13 cellular contexts compared by ENCODE assay signal in the genomic region with DNA sequence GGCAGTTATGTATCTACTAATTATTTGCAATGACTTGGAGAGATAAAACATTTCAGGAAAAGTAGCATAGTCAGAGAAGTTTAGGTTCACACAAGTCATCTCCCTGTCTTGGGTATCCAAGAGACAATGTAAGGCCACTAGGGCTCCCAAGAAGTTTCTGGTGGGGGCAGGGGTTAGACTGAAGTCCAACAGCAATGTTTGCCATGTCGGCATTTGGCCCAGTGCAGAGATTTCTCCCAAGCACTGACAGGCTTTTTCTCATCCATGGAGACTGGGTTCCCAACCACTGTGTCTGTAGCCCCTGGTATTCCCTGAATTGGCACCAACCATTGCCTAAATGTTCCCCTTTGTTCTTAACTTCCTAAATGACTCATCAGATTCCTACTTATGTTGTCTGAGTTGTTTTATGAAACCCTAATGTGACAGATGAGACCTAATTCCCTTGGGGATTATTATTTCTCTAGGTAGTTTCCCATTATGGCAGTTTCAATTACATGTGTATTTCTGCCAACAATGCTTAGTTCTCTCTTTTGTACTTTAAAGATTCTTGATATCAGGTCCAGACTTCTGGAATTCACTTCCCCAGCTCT.
DNase-seq lines count a peak whose midpoint lies in the region; ATAC-seq, FAIRE-seq and TF ChIP-seq lines count a peak whose summit lies in the region.
"Had no signal": no experiment of that assay in that cellular context is flagged by ENCODE, and none has a peak within 500 bp of the region (broad histone marks: within the 10 kb centered on the region; RNA-seq: fewer than 3 reads in every experiment).

No MANE protein-coding gene starts in this region.

- H3K36me3 ChIP-seq in mammary epithelial cell (ENCODE audit: insufficient read depth, low read length) (no peaks in the 10 kb centered on the region), HepG2 (replicated peaks in 1 of 2; ENCODE audit: control insufficient read depth in 1 of 2, insufficient read depth in 2 of 2, low read length in 2 of 2) (no peaks in the 10 kb centered on the region; a peak in 1 of 5 replicates)

- intact Hi-C loops in MCF 10A (cut with micrococcal nuclease) (no loop called here), mammary epithelial cell (cut with micrococcal nuclease) (no loop called here), HepG2 (cut with micrococcal nuclease; ENCODE audit: unreplicated experiment) (no loop called here)

- ATAC-seq in HepG2 = peak; percentile 44; the same call in 2 of the 3 replicates
- ATAC-seq in GM21576 (IDR thresholded peaks at IDR 0.05; ENCODE audit: unreplicated experiment) = no peak
- no peak for ATAC-seq in GM18861 (IDR thresholded peaks at IDR 0.05; ENCODE audit: unreplicated experiment)
- ATAC-seq: A549 had no signal

- peaks cover 12% of the 10 kb centered on the region for H3K27me3 Mint-ChIP-seq in MCF 10A (ENCODE audit: insufficient read depth, unreplicated experiment)

- H3K4me2 ChIP-seq in mammary epithelial cell (ENCODE audit: insufficient read depth, low read depth, low read length) = no peak overlapping the region
- no peak overlapping the region for H3K4me2 ChIP-seq in HepG2 (ENCODE audit: low read depth, low read length)
- H3K4me2 ChIP-seq: A549 had no signal

- H3K4me1 ChIP-seq in mammary epithelial cell (ENCODE audit: insufficient read depth, low read length) = no peaks in the 10 kb centered on the region
- H3K4me1 ChIP-seq in HepG2 (ENCODE audit: insufficient read depth, low read length) = peaks cover 68% of the 10 kb centered on the region
- H3K4me1 ChIP-seq: A549 had no signal

- H2AFZ ChIP-seq in mammary epithelial cell (ENCODE audit: low read depth, low read length) (no peak overlapping the region), HepG2 (ENCODE audit: low read length) (no peak overlapping the region)

- peak; percentile 15 for FAIRE-seq in HepG2 (lab: Jason Lieb, UNC)
- FAIRE-seq: A549 had no signal

- in situ Hi-C loops in mammary epithelial cell (cut with MboI; ENCODE audit: low sequenced_read_pairs in 2 of 2) = no loop called here
- in situ Hi-C loops in HepG2 (cut with HindIII; ENCODE audit: extremely low pct_ligation_motif_present, low pct_unique_long_range_greater_than_20kb) = no loop called here

- DNase-seq in MCF 10A (ENCODE audit: unreplicated experiment) (peak; percentile 38), mammary epithelial cell (no peak), NCI-H524 treated with DMSO at 0.1 percent for 48 hours (lab: John Stamatoyannopoulos, UW) (peak; percentile 39), HepG2 (ENCODE audit: low spot score) (peak; percentile 29), NCI-H1930 (lab: John Stamatoyannopoulos, UW) (no peak)
- DNase-seq: DMS153; HFFc6; NCI-H146; NK-92 treated with Interleukin-12 subunit alpha and Interleukin-12 subunit beta, amount 100 ng/mL, for 24 hours; RPMI8226 had no signal

- no peak overlapping the region for H3K27ac Mint-ChIP-seq in MCF 10A (ENCODE audit: low read depth, unreplicated experiment)
- H3K27ac Mint-ChIP-seq: HFFc6 had no signal

- no peak for TF ChIP-seq POLR2A in HepG2 (IDR thresholded peaks at IDR 0.05; ENCODE audit: insufficient read depth in 1 of 2, low read depth in 2 of 2, low read length in 2 of 2)

- H3K4me3 ChIP-seq in mammary epithelial cell (replicated peaks in 1 of 3; ENCODE audit: insufficient read depth in 1 of 3, low read depth in 2 of 3, low read length in 3 of 3) (no peak overlapping the region), HepG2 (replicated peaks in 1 of 3; ENCODE audit: insufficient read depth in 1 of 3, low read depth in 2 of 3, low read length in 3 of 3) (no peak overlapping the region)
- H3K4me3 ChIP-seq: A549 had no signal

- BruUV-seq in MCF 10A (replicated peaks; lab: Mats Ljungman, UMichigan) (no TSS peak), mammary epithelial cell (replicated peaks; lab: Mats Ljungman, UMichigan) (no TSS peak), HepG2 (replicated peaks; lab: Mats Ljungman, UMichigan) (no TSS peak)

- no peak overlapping the region for H3K4me3 Mint-ChIP-seq in MCF 10A (ENCODE audit: unreplicated experiment)
- H3K4me3 Mint-ChIP-seq: HFFc6 had no signal

- 88% methylated on average over 1 of the region's 1 CpG for WGBS in mammary epithelial cell (ENCODE audit: low coverage, missing lambda C conversion rate)
- WGBS in HepG2 (ENCODE audit: low lambda C conversion rate) = no CpG with 5 or more reads among the region's 1 CpG

- no peaks in the 10 kb centered on the region for H3K79me2 ChIP-seq in mammary epithelial cell (ENCODE audit: insufficient read depth, low read length)
- H3K79me2 ChIP-seq in HepG2 (ENCODE audit: insufficient read depth, low read length) = no peaks in the 10 kb centered on the region

- CTCF ChIA-PET in MCF 10A (lab: Yijun Ruan, JAX) = no interaction called here
- CTCF ChIA-PET in mammary epithelial cell (lab: Charles Lee; ENCODE audit: low non-redundant PET) = no interaction called here
- CTCF ChIA-PET in HepG2 (lab: Yijun Ruan, JAX; ENCODE audit: low intra/inter-chr PET ratio, low total read pairs) = no interaction called here

- TF ChIP-seq EP300 in HepG2 (IDR thresholded peaks at IDR 0.05; ENCODE audit: low read depth in 2 of 2, low read length in 2 of 2) (no peak), HepG2 (CRISPR knock-in tag; IDR thresholded peaks at IDR 0.05; ENCODE audit: borderline replicate concordance) (no peak)

- H3K9me3 Mint-ChIP-seq in MCF 10A (ENCODE audit: unreplicated experiment) = no peaks in the 10 kb centered on the region
- H3K9me3 Mint-ChIP-seq: HFFc6 had no signal

- H3K27me3 ChIP-seq in mammary epithelial cell (ENCODE audit: insufficient read depth, low read length) = peaks cover 1% of the 10 kb centered on the region
- no peaks in the 10 kb centered on the region for H3K27me3 ChIP-seq in HepG2 (ENCODE audit: control insufficient read depth in 1 of 2, insufficient read depth in 2 of 2, low read length in 2 of 2)

- H4K20me1 ChIP-seq in mammary epithelial cell (ENCODE audit: insufficient read depth, low read length) (no peaks in the 10 kb centered on the region), HepG2 (ENCODE audit: insufficient read depth, low read length) (no peaks in the 10 kb centered on the region)

- no peaks in the 10 kb centered on the region for H3K4me1 Mint-ChIP-seq in MCF 10A (ENCODE audit: insufficient read depth, unreplicated experiment)

- H3K9me3 ChIP-seq in mammary epithelial cell (replicated peaks; ENCODE audit: insufficient read depth, low read length) = no peaks in the 10 kb centered on the region
- no peaks in the 10 kb centered on the region for H3K9me3 ChIP-seq in HepG2 (ENCODE audit: low read length)
- H3K9me3 ChIP-seq: A549 had no signal

- no peak overlapping the region for H3K27ac ChIP-seq in mammary epithelial cell (ENCODE audit: insufficient read depth, low read depth, low read length)
- H3K27ac ChIP-seq in HepG2 (ENCODE audit: extremely low read length, insufficient read depth, low read length) = no peak overlapping the region
- H3K27ac ChIP-seq: A549 had no signal

- POLR2A ChIA-PET in MCF 10A (lab: Yijun Ruan, JAX) = no interaction called here
- POLR2A ChIA-PET in HepG2 (lab: Yijun Ruan, JAX) = no interaction called here

- dilution Hi-C loops in mammary epithelial cell (cut with HindIII; ENCODE audit: low sequenced_read_pairs) = no loop called here

- no peak for TF ChIP-seq RAD21 in HepG2 (CRISPR knock-in tag; IDR thresholded peaks at IDR 0.05)

- no peaks in the 10 kb centered on the region for H3K36me3 Mint-ChIP-seq in MCF 10A (ENCODE audit: insufficient read depth, unreplicated experiment)

- H3K9ac ChIP-seq in mammary epithelial cell (ENCODE audit: insufficient read depth, low read length) = no peak overlapping the region
- no peak overlapping the region for H3K9ac ChIP-seq in HepG2 (ENCODE audit: insufficient read depth, low read depth, low read length)

- TF ChIP-seq CTCF in MCF 10A (IDR thresholded peaks at IDR 0.05; ENCODE audit: unreplicated experiment) (no peak), mammary epithelial cell (conservative IDR thresholded peaks at IDR 0.05 in 1 of 2, IDR thresholded peaks at IDR 0.05 in 1 of 2; ENCODE audit: extremely low read depth in 1 of 2, insufficient read depth in 1 of 2, low read depth in 1 of 2, low read length in 2 of 2) (no peak), HepG2 (CRISPR knock-in tag; IDR thresholded peaks at IDR 0.05) (no peak)

TF ChIP-seq in HepG2, 621 proteins besides CTCF, POLR2A, EP300 and RAD21 (continues in another document):
- no peak; the same call in 1 of the 2 replicates for TF ChIP-seq HNF4G (IDR thresholded peaks at IDR 0.05; ENCODE audit: borderline replicate concordance, low read depth, low read length)
- no peak for TF ChIP-seq HNF4G (CRISPR knock-in tag; IDR thresholded peaks at IDR 0.05; ENCODE audit: borderline replicate concordance, low read depth)
- TF ChIP-seq, protein P1, sequence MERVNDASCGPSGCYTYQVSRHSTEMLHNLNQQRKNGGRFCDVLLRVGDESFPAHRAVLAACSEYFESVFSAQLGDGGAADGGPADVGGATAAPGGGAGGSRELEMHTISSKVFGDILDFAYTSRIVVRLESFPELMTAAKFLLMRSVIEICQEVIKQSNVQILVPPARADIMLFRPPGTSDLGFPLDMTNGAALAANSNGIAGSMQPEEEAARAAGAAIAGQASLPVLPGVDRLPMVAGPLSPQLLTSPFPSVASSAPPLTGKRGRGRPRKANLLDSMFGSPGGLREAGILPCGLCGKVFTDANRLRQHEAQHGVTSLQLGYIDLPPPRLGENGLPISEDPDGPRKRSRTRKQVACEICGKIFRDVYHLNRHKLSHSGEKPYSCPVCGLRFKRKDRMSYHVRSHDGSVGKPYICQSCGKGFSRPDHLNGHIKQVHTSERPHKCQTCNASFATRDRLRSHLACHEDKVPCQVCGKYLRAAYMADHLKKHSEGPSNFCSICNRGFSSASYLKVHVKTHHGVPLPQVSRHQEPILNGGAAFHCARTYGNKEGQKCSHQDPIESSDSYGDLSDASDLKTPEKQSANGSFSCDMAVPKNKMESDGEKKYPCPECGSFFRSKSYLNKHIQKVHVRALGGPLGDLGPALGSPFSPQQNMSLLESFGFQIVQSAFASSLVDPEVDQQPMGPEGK (CRISPR knock-in tag; IDR thresholded peaks at IDR 0.05) = no peak
- no peak for TF ChIP-seq ZBTB7B (CRISPR knock-in tag; IDR thresholded peaks at IDR 0.05)
- 0 out of 2 replicates have a peak, but pooled peaks have one; percentile 34 for TF ChIP-seq GATAD2A (CRISPR knock-in tag; IDR thresholded peaks at IDR 0.05)
- TF ChIP-seq ZNF644 (CRISPR knock-in tag; IDR thresholded peaks at IDR 0.05; ENCODE audit: low read depth) = peak; percentile 59; the same call in 1 of the 2 replicates
- TF ChIP-seq RXRB (CRISPR knock-in tag; IDR thresholded peaks at IDR 0.05; ENCODE audit: borderline replicate concordance) = no peak
- TF ChIP-seq PAX8 (CRISPR knock-in tag; IDR thresholded peaks at IDR 0.05; ENCODE audit: borderline replicate concordance) = no peak
- no peak for TF ChIP-seq ZNF253 (CRISPR knock-in tag; IDR thresholded peaks at IDR 0.05; ENCODE audit: borderline replicate concordance)
- TF ChIP-seq TBL1XR1 (IDR thresholded peaks at IDR 0.05; ENCODE audit: borderline replicate concordance, low read length, partially characterized antibody) = no peak
- no peak for TF ChIP-seq NFYB (CRISPR knock-in tag; IDR thresholded peaks at IDR 0.05)
- no peak for TF ChIP-seq ZNF333 (CRISPR knock-in tag; IDR thresholded peaks at IDR 0.05; ENCODE audit: borderline replicate concordance)
- peak; percentile 61 for TF ChIP-seq HNF4A (CRISPR knock-in tag; IDR thresholded peaks at IDR 0.05)

Comparison
In these comparisons a context has a peak if more than half of its experiments do, and no peak if none do; other contexts are left out.
1. DNase-seq: peak in MCF 10A (single experiment), NCI-H524 treated with DMSO at 0.1 percent for 48 hours (single experiment) and HepG2 (single experiment); none in mammary epithelial cell (single experiment) and NCI-H1930 (0 of 2).